In the genomic region with DNA sequence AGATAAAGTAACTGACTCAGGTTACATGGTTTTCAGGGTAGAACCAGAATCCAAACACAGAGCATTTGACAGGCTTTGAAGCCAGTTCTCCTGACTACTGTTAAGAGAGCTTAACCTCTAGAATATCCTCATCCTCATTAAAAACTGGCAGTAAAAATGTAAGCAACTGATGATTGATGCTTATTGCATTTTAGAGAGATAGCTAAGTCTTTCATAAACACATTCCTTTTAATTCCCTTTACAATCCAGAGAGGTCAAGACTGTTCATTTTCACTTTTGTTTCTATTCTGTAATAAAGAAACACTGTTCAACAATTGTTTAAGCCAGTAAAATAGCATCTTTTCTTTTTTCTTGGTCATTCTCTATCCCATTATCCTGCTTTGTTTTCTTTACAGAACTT, we compare ENCODE assay signal across 15 cellular contexts. TPM values are rescaled to one million over a fixed set of nuclear protein-coding genes. Genes with fewer than 3 reads are reported as not detected.
DNase-seq lines count a peak whose midpoint lies in the region; ATAC-seq and TF ChIP-seq lines count a peak whose summit lies in the region.
"Had no signal": no experiment of that assay in that cellular context is flagged by ENCODE, and none has a peak within 500 bp of the region (broad histone marks: within the 10 kb centered on the region; RNA-seq: fewer than 3 reads in every experiment).

No MANE protein-coding gene starts in this region.

- H3K9me3 ChIP-seq in breast epithelium, result no peaks in the 10 kb centered on the region
- H3K9me3 ChIP-seq in naive thymus-derived CD4-positive, alpha-beta T cell (ENCODE audit: control insufficient read depth in 2 of 3, low read length in 3 of 3), result no peaks in the 10 kb centered on the region
- H3K9me3 ChIP-seq: left lung, testis had no signal

- CTCF ChIA-PET in MCF 10A (lab: Yijun Ruan, JAX), result interaction anchor here (0.6 to 2.5 kb wide), 14 partner anchors 15 to 330 kb away, joined by 3 to 10 read pairs (median 3); no protein-coding TSS in a partner anchor
- CTCF ChIA-PET in naive thymus-derived CD4-positive, alpha-beta T cell (lab: Charles Lee), result no interaction called here

- H3K4me3 Mint-ChIP-seq in MCF 10A (ENCODE audit: unreplicated experiment), result no peak overlapping the region
- H3K4me3 Mint-ChIP-seq in activated T-helper 17 cell treated with anti-CD3 and anti-CD28 coated beads, Interleukin-2, amount 50 U/mL, for 72 hours, result no peak overlapping the region
- no peak overlapping the region for H3K4me3 Mint-ChIP-seq in naive thymus-derived CD4-positive, alpha-beta T cell
- H3K4me3 Mint-ChIP-seq: activated T-cell treated with anti-CD3 and anti-CD28 coated beads, Interleukin-2, amount 50 U/mL, for 24 hours had no signal

- H3K36me3 ChIP-seq in breast epithelium, result no peaks in the 10 kb centered on the region
- no peaks in the 10 kb centered on the region for H3K36me3 ChIP-seq in naive thymus-derived CD4-positive, alpha-beta T cell (ENCODE audit: control insufficient read depth in 2 of 3, insufficient read depth in 3 of 3, low read length in 3 of 3)
- H3K36me3 ChIP-seq: left lung had no signal

- peaks cover 9% of the 10 kb centered on the region for H3K36me3 Mint-ChIP-seq in MCF 10A (ENCODE audit: insufficient read depth, unreplicated experiment)
- no peaks in the 10 kb centered on the region for H3K36me3 Mint-ChIP-seq in activated T-helper 17 cell treated with anti-CD3 and anti-CD28 coated beads, Interleukin-2, amount 50 U/mL, for 72 hours (ENCODE audit: low read depth)
- H3K36me3 Mint-ChIP-seq in naive thymus-derived CD4-positive, alpha-beta T cell, result no peaks in the 10 kb centered on the region

- H3K27ac Mint-ChIP-seq in MCF 10A (ENCODE audit: low read depth, unreplicated experiment), result peak overlapping the region; percentile 92
- H3K27ac Mint-ChIP-seq in activated T-helper 17 cell treated with anti-CD3 and anti-CD28 coated beads, Interleukin-2, amount 50 U/mL, for 72 hours, result peak overlapping the region; percentile 16
- H3K27ac Mint-ChIP-seq in naive thymus-derived CD4-positive, alpha-beta T cell, result no peak overlapping the region
- H3K27ac Mint-ChIP-seq: activated T-cell treated with anti-CD3 and anti-CD28 coated beads, Interleukin-2, amount 50 U/mL, for 24 hours had no signal

- peaks cover 55% of the 10 kb centered on the region for H3K4me1 Mint-ChIP-seq in MCF 10A (ENCODE audit: insufficient read depth, unreplicated experiment)
- H3K4me1 Mint-ChIP-seq in activated T-helper 17 cell treated with anti-CD3 and anti-CD28 coated beads, Interleukin-2, amount 50 U/mL, for 72 hours, result peaks cover 3% of the 10 kb centered on the region
- peaks cover 0 to 15% (median 0%) of the 10 kb centered on the region in 7 donors for H3K4me1 Mint-ChIP-seq in naive thymus-derived CD4-positive, alpha-beta T cell

- TF ChIP-seq CTCF in MCF 10A (IDR thresholded peaks at IDR 0.05; ENCODE audit: unreplicated experiment) (no peak), breast epithelium (IDR thresholded peaks at IDR 0.05) (no peak), fibroblast of villous mesenchyme (IDR thresholded peaks at IDR 0.05; ENCODE audit: insufficient read depth, low read depth, low read length) (no peak), coronary artery (IDR thresholded peaks at IDR 0.05) (no peak)

- H3K27me3 Mint-ChIP-seq in MCF 10A (ENCODE audit: insufficient read depth, unreplicated experiment), result no peaks in the 10 kb centered on the region
- H3K27me3 Mint-ChIP-seq in activated T-helper 17 cell treated with anti-CD3 and anti-CD28 coated beads, Interleukin-2, amount 50 U/mL, for 72 hours, result no peaks in the 10 kb centered on the region
- peaks cover 0 to 3% (median 0%) of the 10 kb centered on the region in 5 donors for H3K27me3 Mint-ChIP-seq in naive thymus-derived CD4-positive, alpha-beta T cell
- H3K27me3 Mint-ChIP-seq: activated T-cell treated with anti-CD3 and anti-CD28 coated beads, Interleukin-2, amount 50 U/mL, for 24 hours had no signal

- H3K9me3 Mint-ChIP-seq in MCF 10A (ENCODE audit: unreplicated experiment), result peaks cover 8% of the 10 kb centered on the region
- no peaks in the 10 kb centered on the region for H3K9me3 Mint-ChIP-seq in activated T-helper 17 cell treated with anti-CD3 and anti-CD28 coated beads, Interleukin-2, amount 50 U/mL, for 72 hours
- H3K9me3 Mint-ChIP-seq in naive thymus-derived CD4-positive, alpha-beta T cell, result peaks cover 0 to 2% (median 0%) of the 10 kb centered on the region in 11 donors
- H3K9me3 Mint-ChIP-seq: activated T-cell treated with anti-CD3 and anti-CD28 coated beads, Interleukin-2, amount 50 U/mL, for 24 hours had no signal

- H3K4me3 ChIP-seq in breast epithelium (no peak overlapping the region), fibroblast of villous mesenchyme (ENCODE audit: low read depth, low read length) (no peak overlapping the region), coronary artery (no peak overlapping the region)
- no peak overlapping the region for H3K4me3 ChIP-seq in naive thymus-derived CD4-positive, alpha-beta T cell (ENCODE audit: low read length)
- H3K4me3 ChIP-seq: left lung, testis had no signal

- ATAC-seq in activated T-helper 17 cell treated with anti-CD3 and anti-CD28 coated beads, Interleukin-2, amount 50 U/mL, for 72 hours (replicated peaks), result no peak
- no peak for ATAC-seq in naive thymus-derived CD4-positive, alpha-beta T cell
- ATAC-seq: left lung had no signal

- TF ChIP-seq POLR2A in breast epithelium (IDR thresholded peaks at IDR 0.05), result no peak

- no peaks in the 10 kb centered on the region for H3K27me3 ChIP-seq in breast epithelium
- H3K27me3 ChIP-seq in naive thymus-derived CD4-positive, alpha-beta T cell (ENCODE audit: control insufficient read depth in 2 of 2, insufficient read depth in 2 of 2, low read length in 2 of 2), result no peaks in the 10 kb centered on the region
- H3K27me3 ChIP-seq: left lung, testis had no signal

- no TSS peak for BruUV-seq in MCF 10A (replicated peaks; lab: Mats Ljungman, UMichigan)

- H3K27ac ChIP-seq in breast epithelium (peak overlapping the region in 1 of 2 donors; percentile 50), coronary artery (no peak overlapping the region)
- H3K27ac ChIP-seq in naive thymus-derived CD4-positive, alpha-beta T cell (ENCODE audit: low read depth, low read length), result no peak overlapping the region
- H3K27ac ChIP-seq: left lung, testis had no signal

- intact Hi-C loops in MCF 10A (cut with micrococcal nuclease) (loop anchor here (2.0 to 10.0 kb wide), 2 partner anchors 32 to 130 kb away; no protein-coding TSS in a partner anchor), breast epithelium (cut with DNase I; ENCODE audit: low total_unique reads) (no loop called here)
- intact Hi-C loops in naive thymus-derived CD4-positive, alpha-beta T cell (cut with micrococcal nuclease), result no loop called here

- H3K4me1 ChIP-seq in breast epithelium, result no peaks in the 10 kb centered on the region
- H3K4me1 ChIP-seq in naive thymus-derived CD4-positive, alpha-beta T cell (ENCODE audit: control insufficient read depth in 2 of 2, insufficient read depth in 2 of 2, low read length in 2 of 2), result no peaks in the 10 kb centered on the region
- H3K4me1 ChIP-seq: testis had no signal

- DNase-seq in MCF 10A (ENCODE audit: unreplicated experiment), result no peak
- DNase-seq in breast epithelium (ENCODE audit: low spot score in 2 of 2), result no peak
- DNase-seq in fibroblast of villous mesenchyme (ENCODE audit: low read depth), result peak; percentile 95
- no peak for DNase-seq in activated T-cell treated with anti-CD3 and anti-CD28 coated beads, Interleukin-2, amount 50 U/mL, for 48 hours
- DNase-seq in coronary artery (ENCODE audit: low spot score), result no peak
- no peak for DNase-seq in SKM-1 treated with dmso at 0.1 percent for 144 hours (lab: John Stamatoyannopoulos, UW; ENCODE audit: unreplicated experiment)
- DNase-seq in naive thymus-derived CD4-positive, alpha-beta T cell, result no peak
- DNase-seq: activated CD4-positive, alpha-beta T cell treated with anti-CD3 and anti-CD28 coated beads, Interleukin-2, amount 50 U/mL, for 4 hours; activated T-cell treated with anti-CD3 and anti-CD28 coated beads, Interleukin-2, amount 50 U/mL, for 24 hours; DMS 273 treated with DMSO at 0.1 percent for 48 hours; hippocampal formation; left lung; NCI-H1092 treated with DMSO at 0.1 percent for 48 hours; testis had no signal

- POLR2A ChIA-PET in MCF 10A (lab: Yijun Ruan, JAX), result interaction anchor here (1.0 to 3.2 kb wide), 5 partner anchors 33 to 62 kb away, joined by 5 to 36 read pairs (median 17); partner anchors contain the start of gene RAB27B
- POLR2A ChIA-PET in naive thymus-derived CD4-positive, alpha-beta T cell (lab: Charles Lee), result no interaction called here

RNA-seq across cellular contexts. Expression of gene RAB27B, which starts 53.9 kb away (rescaled TPM):
- total RNA-seq in MCF 10A (2022) (32.2 and 73.5 TPM in 2 replicates), breast epithelium (10 to 100 TPM in 2 of 3 donors, 1 to 10 TPM in 1; 1.1 to 24.6 (median 11.8) TPM), fibroblast of villous mesenchyme (3.9 and 6.5 TPM in 2 replicates)
- total RNA-seq in activated T-helper 17 cell treated with anti-CD3 and anti-CD28 coated beads, Interleukin-2, amount 50 U/mL, for 72 hours, result under 1 TPM; 0.28 to 0.50 TPM
- 1 to 10 TPM; 1.3 to 6.4 (median 1.6) TPM for total RNA-seq in naive thymus-derived CD4-positive, alpha-beta T cell
- 1 to 10 TPM in 1 of 2 donors, under 1 TPM in 1; 0.77 to 1.3 TPM for polyA plus RNA-seq in naive thymus-derived CD4-positive, alpha-beta T cell

Comparison
In these comparisons a context has a peak if more than half of its experiments do, and no peak if none do; other contexts are left out.
1. H3K27ac Mint-ChIP-seq: peak in MCF 10A (single experiment) and activated T-helper 17 cell treated with anti-CD3 and anti-CD28 coated beads, Interleukin-2, amount 50 U/mL, for 72 hours (single experiment); none in naive thymus-derived CD4-positive, alpha-beta T cell (0 of 9).